Comparison of ENCODE assay signal across 1 cellular context in genomic region chr12:43835656-43836454, GRCh38.
A peak's percentile ranks its signal among the peaks of the same experiment; 100 is the strongest.
TF ChIP-seq lines count a peak whose summit lies in the region.

Gene TMEM117 (plus strand): TSS chr12:43836081.

TF ChIP-seq in K562, 482 proteins besides CTCF, POLR2A, EP300 and RAD21 (continued from another document and continues in another):
- TF ChIP-seq THAP12 (CRISPR knock-in tag; IDR thresholded peaks at IDR 0.05) (peak; percentile 26; the same call in 1 of the 2 replicates), ZNF212 (CRISPR knock-in tag; IDR thresholded peaks at IDR 0.05) (no peak), PHF8 (IDR thresholded peaks at IDR 0.05; ENCODE audit: borderline replicate concordance, low read length) (peak; percentile 75; the same call in 1 of the 2 replicates), NRF1 (conservative IDR thresholded peaks at IDR 0.05 in 1 of 2, IDR thresholded peaks at IDR 0.05 in 1 of 2) (no peak; a peak in 2 of 4 replicates), ZBTB2 (IDR thresholded peaks at IDR 0.05) (no peak), ELF1 (tag; IDR thresholded peaks at IDR 0.05) (peak; percentile 80), E2F6 (IDR thresholded peaks at IDR 0.05; ENCODE audit: borderline replicate concordance in 1 of 2, extremely low read depth in 1 of 2, insufficient read depth in 1 of 2, insufficient read length in 1 of 2, low read depth in 1 of 2, low read length in 1 of 2, poor library complexity in 1 of 2, severe bottlenecking in 1 of 2) (peak; percentile 61 to 86), ZNF263 (CRISPR knock-in tag; IDR thresholded peaks at IDR 0.05; ENCODE audit: borderline replicate concordance) (no peak), ZNF282 (CRISPR knock-in tag; IDR thresholded peaks at IDR 0.05) (0 out of 2 replicates have a peak, but pooled peaks have one; percentile 64), TCF7L2 (IDR thresholded peaks at IDR 0.05; ENCODE audit: low read depth, low read length) (no peak), TRIM25 (IDR thresholded peaks at IDR 0.05; ENCODE audit: borderline replicate concordance) (no peak), ZNF740 (CRISPR knock-in tag; IDR thresholded peaks at IDR 0.05) (no peak), ZNF740 (tag; IDR thresholded peaks at IDR 0.05) (no peak), ZNF124 (CRISPR knock-in tag; IDR thresholded peaks at IDR 0.05) (no peak), MAFF (IDR thresholded peaks at IDR 0.05; ENCODE audit: low read length) (no peak), HMG20A (CRISPR knock-in tag; conservative IDR thresholded peaks at IDR 0.05) (no peak), TBP (optimal IDR thresholded peaks at IDR 0.05; ENCODE audit: low read depth, low read length) (peak; percentile 61), ERF (CRISPR knock-in tag; IDR thresholded peaks at IDR 0.05) (0 out of 2 replicates have a peak, but pooled peaks have one; percentile 10), HEY1 (CRISPR knock-in tag; IDR thresholded peaks at IDR 0.05; ENCODE audit: borderline replicate concordance) (no peak), MEF2A (IDR thresholded peaks at IDR 0.05; ENCODE audit: control insufficient read depth, low read depth, low read length) (peak; percentile 62; the same call in 1 of the 2 replicates), ZNF274 (IDR thresholded peaks at IDR 0.05; ENCODE audit: borderline replicate concordance, low read depth, low read length) (no peak), POLR2B (IDR thresholded peaks at IDR 0.05; ENCODE audit: low read depth, partially characterized antibody) (no peak), TFE3 (CRISPR knock-in tag; IDR thresholded peaks at IDR 0.05) (no peak), ZBED1 (IDR thresholded peaks at IDR 0.05) (no peak), KDM5B (IDR thresholded peaks at IDR 0.05; ENCODE audit: insufficient replicate concordance, low read depth, low read length) (peak; percentile 48), TARDBP (IDR thresholded peaks at IDR 0.05) (no peak), SMAD4 (CRISPR knock-in tag; conservative IDR thresholded peaks at IDR 0.05) (peak; percentile 92), NONO (IDR thresholded peaks at IDR 0.05; ENCODE audit: low read depth in 2 of 2, low read length in 1 of 2) (peak in 1 of 2 experiments; percentile 85; a peak in 2 of 4 replicates), BRD9 (IDR thresholded peaks at IDR 0.05; ENCODE audit: low read depth, partially characterized antibody) (no peak), ZNF197 (CRISPR knock-in tag; IDR thresholded peaks at IDR 0.05; ENCODE audit: low read depth) (no peak), ZNF146 (CRISPR knock-in tag; IDR thresholded peaks at IDR 0.05; ENCODE audit: unreplicated experiment) (no peak), ZNF511 (CRISPR knock-in tag; IDR thresholded peaks at IDR 0.05) (peak; percentile 81), YY1 (IDR thresholded peaks at IDR 0.05; ENCODE audit: borderline replicate concordance in 1 of 3, control insufficient read depth in 1 of 3, extremely low read depth in 1 of 3, insufficient read depth in 3 of 3, insufficient read length in 1 of 3, insufficient replicate concordance in 2 of 3, low read depth in 1 of 3, low read length in 2 of 3) (peak in 1 of 3 experiments; percentile 9), ZHX1 (conservative IDR thresholded peaks at IDR 0.05; ENCODE audit: low read length) (no peak), TAL1 (IDR thresholded peaks at IDR 0.05) (no peak), RBFOX2 (IDR thresholded peaks at IDR 0.05; ENCODE audit: low read depth, low read length) (peak; percentile 79), SAFB2 (IDR thresholded peaks at IDR 0.05; ENCODE audit: borderline replicate concordance, low read depth, low read length, severe bottlenecking) (no peak), ZNF224 (CRISPR knock-in tag; IDR thresholded peaks at IDR 0.05) (no peak), RB1 (IDR thresholded peaks at IDR 0.05; ENCODE audit: low read depth) (peak; percentile 64), EWSR1 (IDR thresholded peaks at IDR 0.05; ENCODE audit: borderline replicate concordance, low read depth, partially characterized antibody) (no peak)
